In the genomic region with DNA sequence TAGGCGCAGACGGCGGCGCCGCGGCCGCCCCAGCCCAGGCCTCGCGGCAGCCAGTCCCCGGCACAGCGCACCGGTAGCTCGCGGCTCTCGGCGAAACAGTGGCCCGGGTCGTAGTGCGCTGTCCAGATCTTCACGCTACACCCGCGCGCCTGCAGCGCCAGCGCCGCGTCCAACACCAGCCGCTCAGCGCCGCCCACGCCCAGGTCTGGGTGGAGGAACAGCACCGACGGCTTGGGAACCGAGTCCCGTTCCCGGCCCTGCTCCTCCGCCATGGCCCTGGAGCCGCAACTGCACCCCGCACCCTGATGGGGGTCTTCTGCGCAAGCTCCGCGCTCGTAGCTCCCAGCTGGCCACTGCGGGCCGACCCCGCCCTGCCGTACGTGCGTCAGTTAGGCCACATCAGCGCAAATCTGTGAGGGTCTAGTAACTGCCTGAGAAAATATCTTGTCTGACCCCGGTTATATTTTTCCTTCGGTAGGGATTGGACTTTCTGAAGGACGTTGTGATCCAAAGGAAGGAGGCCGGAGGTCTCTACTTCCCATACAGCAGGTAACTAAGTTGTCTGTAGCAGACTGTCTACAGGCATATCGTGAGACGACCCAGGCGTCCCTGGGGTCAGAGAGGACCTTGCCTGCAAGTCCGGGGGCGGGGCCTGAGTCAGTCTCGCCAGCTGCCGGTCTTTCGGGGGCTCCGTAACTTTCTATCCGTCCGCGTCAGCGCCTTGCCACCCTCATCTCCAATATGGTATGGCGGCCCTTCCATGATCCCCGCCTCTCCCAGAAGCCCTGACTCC, we compare ENCODE assay signal across 1 cellular context.
A peak's percentile ranks its signal among the peaks of the same experiment; 100 is the strongest.
TF ChIP-seq lines count a peak whose summit lies in the region.

A gene with protein sequence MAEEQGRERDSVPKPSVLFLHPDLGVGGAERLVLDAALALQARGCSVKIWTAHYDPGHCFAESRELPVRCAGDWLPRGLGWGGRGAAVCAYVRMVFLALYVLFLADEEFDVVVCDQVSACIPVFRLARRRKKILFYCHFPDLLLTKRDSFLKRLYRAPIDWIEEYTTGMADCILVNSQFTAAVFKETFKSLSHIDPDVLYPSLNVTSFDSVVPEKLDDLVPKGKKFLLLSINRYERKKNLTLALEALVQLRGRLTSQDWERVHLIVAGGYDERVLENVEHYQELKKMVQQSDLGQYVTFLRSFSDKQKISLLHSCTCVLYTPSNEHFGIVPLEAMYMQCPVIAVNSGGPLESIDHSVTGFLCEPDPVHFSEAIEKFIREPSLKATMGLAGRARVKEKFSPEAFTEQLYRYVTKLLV (minus strand): TSS at position 320 of the 793 bp plus-strand sequence. CDS start 48 bp downstream, at position 272.
A gene (plus strand): TSS at position 660 of the 793 bp plus-strand sequence. CDS start 82 bp downstream, at position 742.

TF ChIP-seq in HepG2, 621 proteins besides CTCF, POLR2A, EP300 and RAD21 (continued from another document and continues in another):
- TF ChIP-seq, protein P1, sequence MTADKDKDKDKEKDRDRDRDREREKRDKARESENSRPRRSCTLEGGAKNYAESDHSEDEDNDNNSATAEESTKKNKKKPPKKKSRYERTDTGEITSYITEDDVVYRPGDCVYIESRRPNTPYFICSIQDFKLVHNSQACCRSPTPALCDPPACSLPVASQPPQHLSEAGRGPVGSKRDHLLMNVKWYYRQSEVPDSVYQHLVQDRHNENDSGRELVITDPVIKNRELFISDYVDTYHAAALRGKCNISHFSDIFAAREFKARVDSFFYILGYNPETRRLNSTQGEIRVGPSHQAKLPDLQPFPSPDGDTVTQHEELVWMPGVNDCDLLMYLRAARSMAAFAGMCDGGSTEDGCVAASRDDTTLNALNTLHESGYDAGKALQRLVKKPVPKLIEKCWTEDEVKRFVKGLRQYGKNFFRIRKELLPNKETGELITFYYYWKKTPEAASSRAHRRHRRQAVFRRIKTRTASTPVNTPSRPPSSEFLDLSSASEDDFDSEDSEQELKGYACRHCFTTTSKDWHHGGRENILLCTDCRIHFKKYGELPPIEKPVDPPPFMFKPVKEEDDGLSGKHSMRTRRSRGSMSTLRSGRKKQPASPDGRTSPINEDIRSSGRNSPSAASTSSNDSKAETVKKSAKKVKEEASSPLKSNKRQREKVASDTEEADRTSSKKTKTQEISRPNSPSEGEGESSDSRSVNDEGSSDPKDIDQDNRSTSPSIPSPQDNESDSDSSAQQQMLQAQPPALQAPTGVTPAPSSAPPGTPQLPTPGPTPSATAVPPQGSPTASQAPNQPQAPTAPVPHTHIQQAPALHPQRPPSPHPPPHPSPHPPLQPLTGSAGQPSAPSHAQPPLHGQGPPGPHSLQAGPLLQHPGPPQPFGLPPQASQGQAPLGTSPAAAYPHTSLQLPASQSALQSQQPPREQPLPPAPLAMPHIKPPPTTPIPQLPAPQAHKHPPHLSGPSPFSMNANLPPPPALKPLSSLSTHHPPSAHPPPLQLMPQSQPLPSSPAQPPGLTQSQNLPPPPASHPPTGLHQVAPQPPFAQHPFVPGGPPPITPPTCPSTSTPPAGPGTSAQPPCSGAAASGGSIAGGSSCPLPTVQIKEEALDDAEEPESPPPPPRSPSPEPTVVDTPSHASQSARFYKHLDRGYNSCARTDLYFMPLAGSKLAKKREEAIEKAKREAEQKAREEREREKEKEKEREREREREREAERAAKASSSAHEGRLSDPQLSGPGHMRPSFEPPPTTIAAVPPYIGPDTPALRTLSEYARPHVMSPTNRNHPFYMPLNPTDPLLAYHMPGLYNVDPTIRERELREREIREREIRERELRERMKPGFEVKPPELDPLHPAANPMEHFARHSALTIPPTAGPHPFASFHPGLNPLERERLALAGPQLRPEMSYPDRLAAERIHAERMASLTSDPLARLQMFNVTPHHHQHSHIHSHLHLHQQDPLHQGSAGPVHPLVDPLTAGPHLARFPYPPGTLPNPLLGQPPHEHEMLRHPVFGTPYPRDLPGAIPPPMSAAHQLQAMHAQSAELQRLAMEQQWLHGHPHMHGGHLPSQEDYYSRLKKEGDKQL (CRISPR knock-in tag; IDR thresholded peaks at IDR 0.05; ENCODE audit: low read depth) = no peak
- TF ChIP-seq RAD51 (IDR thresholded peaks at IDR 0.05; ENCODE audit: borderline replicate concordance) = no peak
- TF ChIP-seq TEAD2 (CRISPR knock-in tag; IDR thresholded peaks at IDR 0.05) = peak; percentile 27; the same call in 1 of the 2 replicates
- TF ChIP-seq, protein P2, sequence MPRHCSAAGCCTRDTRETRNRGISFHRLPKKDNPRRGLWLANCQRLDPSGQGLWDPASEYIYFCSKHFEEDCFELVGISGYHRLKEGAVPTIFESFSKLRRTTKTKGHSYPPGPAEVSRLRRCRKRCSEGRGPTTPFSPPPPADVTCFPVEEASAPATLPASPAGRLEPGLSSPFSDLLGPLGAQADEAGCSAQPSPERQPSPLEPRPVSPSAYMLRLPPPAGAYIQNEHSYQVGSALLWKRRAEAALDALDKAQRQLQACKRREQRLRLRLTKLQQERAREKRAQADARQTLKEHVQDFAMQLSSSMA (CRISPR knock-in tag; IDR thresholded peaks at IDR 0.05) = peak; percentile 87; the same call in 1 of the 2 replicates
- 0 out of 2 replicates have a peak, but pooled peaks have one; percentile 47 for TF ChIP-seq ZNF121 (CRISPR knock-in tag; IDR thresholded peaks at IDR 0.05)
- no peak for TF ChIP-seq FOXA1 (IDR thresholded peaks at IDR 0.05)
- TF ChIP-seq FOXA1 (CRISPR knock-in tag; IDR thresholded peaks at IDR 0.05) = no peak
- no peak for TF ChIP-seq ZNF816 (CRISPR knock-in tag; IDR thresholded peaks at IDR 0.05; ENCODE audit: borderline replicate concordance)
- no peak for TF ChIP-seq ZBTB7A (CRISPR knock-in tag; IDR thresholded peaks at IDR 0.05)
- no peak for TF ChIP-seq RFX5 (IDR thresholded peaks at IDR 0.05; ENCODE audit: low read depth, low read length)
- no peak for TF ChIP-seq KDM3A (CRISPR knock-in tag; IDR thresholded peaks at IDR 0.05; ENCODE audit: low read depth)
- no peak for TF ChIP-seq ZNF850 (CRISPR knock-in tag; conservative IDR thresholded peaks at IDR 0.05)
- TF ChIP-seq ZNF496 (CRISPR knock-in tag; IDR thresholded peaks at IDR 0.05; ENCODE audit: insufficient replicate concordance) = no peak
- TF ChIP-seq, protein P3, sequence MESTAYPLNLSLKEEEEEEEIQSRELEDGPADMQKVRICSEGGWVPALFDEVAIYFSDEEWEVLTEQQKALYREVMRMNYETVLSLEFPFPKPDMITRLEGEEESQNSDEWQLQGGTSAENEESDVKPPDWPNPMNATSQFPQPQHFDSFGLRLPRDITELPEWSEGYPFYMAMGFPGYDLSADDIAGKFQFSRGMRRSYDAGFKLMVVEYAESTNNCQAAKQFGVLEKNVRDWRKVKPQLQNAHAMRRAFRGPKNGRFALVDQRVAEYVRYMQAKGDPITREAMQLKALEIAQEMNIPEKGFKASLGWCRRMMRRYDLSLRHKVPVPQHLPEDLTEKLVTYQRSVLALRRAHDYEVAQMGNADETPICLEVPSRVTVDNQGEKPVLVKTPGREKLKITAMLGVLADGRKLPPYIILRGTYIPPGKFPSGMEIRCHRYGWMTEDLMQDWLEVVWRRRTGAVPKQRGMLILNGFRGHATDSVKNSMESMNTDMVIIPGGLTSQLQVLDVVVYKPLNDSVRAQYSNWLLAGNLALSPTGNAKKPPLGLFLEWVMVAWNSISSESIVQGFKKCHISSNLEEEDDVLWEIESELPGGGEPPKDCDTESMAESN (CRISPR knock-in tag; conservative IDR thresholded peaks at IDR 0.05) = peak; percentile 89
- 0 out of 2 replicates have a peak, but pooled peaks have one; percentile 51 for TF ChIP-seq ATF7-NPFF (CRISPR knock-in tag; IDR thresholded peaks at IDR 0.05; ENCODE audit: low read depth)
- no peak for TF ChIP-seq NCOA5 (CRISPR knock-in tag; IDR thresholded peaks at IDR 0.05)
- TF ChIP-seq, protein P4, sequence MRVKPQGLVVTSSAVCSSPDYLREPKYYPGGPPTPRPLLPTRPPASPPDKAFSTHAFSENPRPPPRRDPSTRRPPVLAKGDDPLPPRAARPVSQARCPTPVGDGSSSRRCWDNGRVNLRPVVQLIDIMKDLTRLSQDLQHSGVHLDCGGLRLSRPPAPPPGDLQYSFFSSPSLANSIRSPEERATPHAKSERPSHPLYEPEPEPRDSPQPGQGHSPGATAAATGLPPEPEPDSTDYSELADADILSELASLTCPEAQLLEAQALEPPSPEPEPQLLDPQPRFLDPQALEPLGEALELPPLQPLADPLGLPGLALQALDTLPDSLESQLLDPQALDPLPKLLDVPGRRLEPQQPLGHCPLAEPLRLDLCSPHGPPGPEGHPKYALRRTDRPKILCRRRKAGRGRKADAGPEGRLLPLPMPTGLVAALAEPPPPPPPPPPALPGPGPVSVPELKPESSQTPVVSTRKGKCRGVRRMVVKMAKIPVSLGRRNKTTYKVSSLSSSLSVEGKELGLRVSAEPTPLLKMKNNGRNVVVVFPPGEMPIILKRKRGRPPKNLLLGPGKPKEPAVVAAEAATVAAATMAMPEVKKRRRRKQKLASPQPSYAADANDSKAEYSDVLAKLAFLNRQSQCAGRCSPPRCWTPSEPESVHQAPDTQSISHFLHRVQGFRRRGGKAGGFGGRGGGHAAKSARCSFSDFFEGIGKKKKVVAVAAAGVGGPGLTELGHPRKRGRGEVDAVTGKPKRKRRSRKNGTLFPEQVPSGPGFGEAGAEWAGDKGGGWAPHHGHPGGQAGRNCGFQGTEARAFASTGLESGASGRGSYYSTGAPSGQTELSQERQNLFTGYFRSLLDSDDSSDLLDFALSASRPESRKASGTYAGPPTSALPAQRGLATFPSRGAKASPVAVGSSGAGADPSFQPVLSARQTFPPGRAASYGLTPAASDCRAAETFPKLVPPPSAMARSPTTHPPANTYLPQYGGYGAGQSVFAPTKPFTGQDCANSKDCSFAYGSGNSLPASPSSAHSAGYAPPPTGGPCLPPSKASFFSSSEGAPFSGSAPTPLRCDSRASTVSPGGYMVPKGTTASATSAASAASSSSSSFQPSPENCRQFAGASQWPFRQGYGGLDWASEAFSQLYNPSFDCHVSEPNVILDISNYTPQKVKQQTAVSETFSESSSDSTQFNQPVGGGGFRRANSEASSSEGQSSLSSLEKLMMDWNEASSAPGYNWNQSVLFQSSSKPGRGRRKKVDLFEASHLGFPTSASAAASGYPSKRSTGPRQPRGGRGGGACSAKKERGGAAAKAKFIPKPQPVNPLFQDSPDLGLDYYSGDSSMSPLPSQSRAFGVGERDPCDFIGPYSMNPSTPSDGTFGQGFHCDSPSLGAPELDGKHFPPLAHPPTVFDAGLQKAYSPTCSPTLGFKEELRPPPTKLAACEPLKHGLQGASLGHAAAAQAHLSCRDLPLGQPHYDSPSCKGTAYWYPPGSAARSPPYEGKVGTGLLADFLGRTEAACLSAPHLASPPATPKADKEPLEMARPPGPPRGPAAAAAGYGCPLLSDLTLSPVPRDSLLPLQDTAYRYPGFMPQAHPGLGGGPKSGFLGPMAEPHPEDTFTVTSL (CRISPR knock-in tag; IDR thresholded peaks at IDR 0.05; ENCODE audit: borderline replicate concordance) = peak; percentile 32; the same call in 1 of the 2 replicates
- 0 out of 2 replicates have a peak, but pooled peaks have one; percentile 41 for TF ChIP-seq ZSCAN12 (CRISPR knock-in tag; IDR thresholded peaks at IDR 0.05)
- TF ChIP-seq ZNF773 (CRISPR knock-in tag; IDR thresholded peaks at IDR 0.05; ENCODE audit: borderline replicate concordance) = peak; percentile 57; the same call in 1 of the 2 replicates
- TF ChIP-seq, protein P5, sequence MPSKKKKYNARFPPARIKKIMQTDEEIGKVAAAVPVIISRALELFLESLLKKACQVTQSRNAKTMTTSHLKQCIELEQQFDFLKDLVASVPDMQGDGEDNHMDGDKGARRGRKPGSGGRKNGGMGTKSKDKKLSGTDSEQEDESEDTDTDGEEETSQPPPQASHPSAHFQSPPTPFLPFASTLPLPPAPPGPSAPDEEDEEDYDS (CRISPR knock-in tag; IDR thresholded peaks at IDR 0.05) = peak; percentile 45
- TF ChIP-seq, protein P6, sequence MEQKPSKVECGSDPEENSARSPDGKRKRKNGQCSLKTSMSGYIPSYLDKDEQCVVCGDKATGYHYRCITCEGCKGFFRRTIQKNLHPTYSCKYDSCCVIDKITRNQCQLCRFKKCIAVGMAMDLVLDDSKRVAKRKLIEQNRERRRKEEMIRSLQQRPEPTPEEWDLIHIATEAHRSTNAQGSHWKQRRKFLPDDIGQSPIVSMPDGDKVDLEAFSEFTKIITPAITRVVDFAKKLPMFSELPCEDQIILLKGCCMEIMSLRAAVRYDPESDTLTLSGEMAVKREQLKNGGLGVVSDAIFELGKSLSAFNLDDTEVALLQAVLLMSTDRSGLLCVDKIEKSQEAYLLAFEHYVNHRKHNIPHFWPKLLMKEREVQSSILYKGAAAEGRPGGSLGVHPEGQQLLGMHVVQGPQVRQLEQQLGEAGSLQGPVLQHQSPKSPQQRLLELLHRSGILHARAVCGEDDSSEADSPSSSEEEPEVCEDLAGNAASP (CRISPR knock-in tag; IDR thresholded peaks at IDR 0.05; ENCODE audit: borderline replicate concordance) = no peak; the same call in 1 of the 2 replicates
- TF ChIP-seq SPEN (CRISPR knock-in tag; IDR thresholded peaks at IDR 0.05; ENCODE audit: low read depth) = peak; percentile 88
- peak; percentile 78 for TF ChIP-seq SALL1 (CRISPR knock-in tag; IDR thresholded peaks at IDR 0.05)
- no peak for TF ChIP-seq SRSF9 (IDR thresholded peaks at IDR 0.05; ENCODE audit: borderline replicate concordance, insufficient read depth, low read depth, low read length, poor library complexity, severe bottlenecking)
- TF ChIP-seq THAP11 (CRISPR knock-in tag; IDR thresholded peaks at IDR 0.05) = peak; percentile 88
- TF ChIP-seq, protein P7, sequence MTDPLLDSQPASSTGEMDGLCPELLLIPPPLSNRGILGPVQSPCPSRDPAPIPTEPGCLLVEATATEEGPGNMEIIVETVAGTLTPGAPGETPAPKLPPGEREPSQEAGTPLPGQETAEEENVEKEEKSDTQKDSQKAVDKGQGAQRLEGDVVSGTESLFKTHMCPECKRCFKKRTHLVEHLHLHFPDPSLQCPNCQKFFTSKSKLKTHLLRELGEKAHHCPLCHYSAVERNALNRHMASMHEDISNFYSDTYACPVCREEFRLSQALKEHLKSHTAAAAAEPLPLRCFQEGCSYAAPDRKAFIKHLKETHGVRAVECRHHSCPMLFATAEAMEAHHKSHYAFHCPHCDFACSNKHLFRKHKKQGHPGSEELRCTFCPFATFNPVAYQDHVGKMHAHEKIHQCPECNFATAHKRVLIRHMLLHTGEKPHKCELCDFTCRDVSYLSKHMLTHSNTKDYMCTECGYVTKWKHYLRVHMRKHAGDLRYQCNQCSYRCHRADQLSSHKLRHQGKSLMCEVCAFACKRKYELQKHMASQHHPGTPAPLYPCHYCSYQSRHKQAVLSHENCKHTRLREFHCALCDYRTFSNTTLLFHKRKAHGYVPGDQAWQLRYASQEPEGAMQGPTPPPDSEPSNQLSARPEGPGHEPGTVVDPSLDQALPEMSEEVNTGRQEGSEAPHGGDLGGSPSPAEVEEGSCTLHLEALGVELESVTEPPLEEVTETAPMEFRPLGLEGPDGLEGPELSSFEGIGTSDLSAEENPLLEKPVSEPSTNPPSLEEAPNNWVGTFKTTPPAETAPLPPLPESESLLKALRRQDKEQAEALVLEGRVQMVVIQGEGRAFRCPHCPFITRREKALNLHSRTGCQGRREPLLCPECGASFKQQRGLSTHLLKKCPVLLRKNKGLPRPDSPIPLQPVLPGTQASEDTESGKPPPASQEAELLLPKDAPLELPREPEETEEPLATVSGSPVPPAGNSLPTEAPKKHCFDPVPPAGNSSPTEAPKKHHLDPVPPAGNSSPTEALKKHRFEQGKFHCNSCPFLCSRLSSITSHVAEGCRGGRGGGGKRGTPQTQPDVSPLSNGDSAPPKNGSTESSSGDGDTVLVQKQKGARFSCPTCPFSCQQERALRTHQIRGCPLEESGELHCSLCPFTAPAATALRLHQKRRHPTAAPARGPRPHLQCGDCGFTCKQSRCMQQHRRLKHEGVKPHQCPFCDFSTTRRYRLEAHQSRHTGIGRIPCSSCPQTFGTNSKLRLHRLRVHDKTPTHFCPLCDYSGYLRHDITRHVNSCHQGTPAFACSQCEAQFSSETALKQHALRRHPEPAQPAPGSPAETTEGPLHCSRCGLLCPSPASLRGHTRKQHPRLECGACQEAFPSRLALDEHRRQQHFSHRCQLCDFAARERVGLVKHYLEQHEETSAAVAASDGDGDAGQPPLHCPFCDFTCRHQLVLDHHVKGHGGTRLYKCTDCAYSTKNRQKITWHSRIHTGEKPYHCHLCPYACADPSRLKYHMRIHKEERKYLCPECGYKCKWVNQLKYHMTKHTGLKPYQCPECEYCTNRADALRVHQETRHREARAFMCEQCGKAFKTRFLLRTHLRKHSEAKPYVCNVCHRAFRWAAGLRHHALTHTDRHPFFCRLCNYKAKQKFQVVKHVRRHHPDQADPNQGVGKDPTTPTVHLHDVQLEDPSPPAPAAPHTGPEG (CRISPR knock-in tag; IDR thresholded peaks at IDR 0.05) = no peak
